In genomic region chr20:63085087-63085861, GRCh38 we compare ENCODE assay signal across 12 cellular contexts.
DNase-seq lines count a peak whose midpoint lies in the region; ATAC-seq, FAIRE-seq and TF ChIP-seq lines count a peak whose summit lies in the region.
"Had no signal": no experiment of that assay in that cellular context is flagged by ENCODE, and none has a peak within 500 bp of the region (broad histone marks: within the 10 kb centered on the region; RNA-seq: fewer than 3 reads in every experiment).

No MANE protein-coding gene starts in this region.

- TF ChIP-seq EP300 in HepG2 (IDR thresholded peaks at IDR 0.05; ENCODE audit: low read depth in 2 of 2, low read length in 2 of 2), result no peak
- TF ChIP-seq EP300 in HepG2 (CRISPR knock-in tag; IDR thresholded peaks at IDR 0.05; ENCODE audit: borderline replicate concordance), result no peak

- DNase-seq in natural killer cell treated with Interleukin-12 subunit alpha and Interleukin-12 subunit beta and Interleukin-15 and Interleukin-18, amount 100 ng/mL, for 72 hours (ENCODE audit: low spot score), result peak; percentile 59
- DNase-seq in natural killer cell (no peak), WTC11 (ENCODE audit: low spot score) (peak; percentile 17), HepG2 (ENCODE audit: low spot score) (no peak), HuH-7 (ENCODE audit: low spot score) (no peak), AG08396 (ENCODE audit: low spot score) (no peak), NCI-H226 (no peak)
- DNase-seq: activated CD4-positive, alpha-beta memory T cell treated with anti-CD3 and anti-CD28 coated beads for 36 hours; stimulated activated naive CD4-positive, alpha-beta T cell had no signal

- H2AFZ ChIP-seq in HepG2 (ENCODE audit: low read length), result no peak overlapping the region

- H4K20me1 ChIP-seq in HepG2 (ENCODE audit: insufficient read depth, low read length), result peaks cover 14% of the 10 kb centered on the region; the same call in 1 of the 2 replicates

- no peaks in the 10 kb centered on the region for H3K9me3 Mint-ChIP-seq in natural killer cell treated with Interleukin-12 subunit alpha and Interleukin-12 subunit beta and Interleukin-15 and Interleukin-18, amount 100 ng/mL, for 72 hours
- no peaks in the 10 kb centered on the region for H3K9me3 Mint-ChIP-seq in natural killer cell
- H3K9me3 Mint-ChIP-seq in WTC11, result no peaks in the 10 kb centered on the region
- H3K9me3 Mint-ChIP-seq: activated naive CD4-positive, alpha-beta T cell treated with anti-CD3 and anti-CD28 coated beads, Interleukin-2, amount 50 U/mL, for 24 hours had no signal

- TF ChIP-seq POLR2A in HepG2 (IDR thresholded peaks at IDR 0.05; ENCODE audit: insufficient read depth in 1 of 2, low read depth in 2 of 2, low read length in 2 of 2), result no peak

- H3K36me3 Mint-ChIP-seq in natural killer cell treated with Interleukin-12 subunit alpha and Interleukin-12 subunit beta and Interleukin-15 and Interleukin-18, amount 100 ng/mL, for 72 hours, result no peaks in the 10 kb centered on the region
- H3K36me3 Mint-ChIP-seq in natural killer cell (no peaks in the 10 kb centered on the region), WTC11 (no peaks in the 10 kb centered on the region)
- H3K36me3 Mint-ChIP-seq: activated CD4-positive, alpha-beta memory T cell treated with anti-CD3 and anti-CD28 coated beads for 36 hours; activated naive CD4-positive, alpha-beta T cell treated with anti-CD3 and anti-CD28 coated beads, Interleukin-2, amount 50 U/mL, for 24 hours had no signal

- H3K9me3 ChIP-seq in HepG2 (ENCODE audit: low read length), result no peaks in the 10 kb centered on the region
- H3K9me3 ChIP-seq: BLaER1 had no signal

- in situ Hi-C loops in HepG2 (cut with HindIII; ENCODE audit: extremely low pct_ligation_motif_present, low pct_unique_long_range_greater_than_20kb), result no loop called here

- WGBS in HepG2 (ENCODE audit: low lambda C conversion rate), result 35% methylated on average over 32 of the region's 36 CpGs

- intact Hi-C loops in natural killer cell (cut with micrococcal nuclease), result no loop called here
- intact Hi-C loops in HepG2 (cut with micrococcal nuclease; ENCODE audit: unreplicated experiment), result no loop called here

- H3K79me2 ChIP-seq in HepG2 (ENCODE audit: insufficient read depth, low read length), result no peaks in the 10 kb centered on the region

- peaks cover 24% of the 10 kb centered on the region for H3K4me1 ChIP-seq in HepG2 (ENCODE audit: insufficient read depth, low read length)

- no peak overlapping the region for H3K9ac ChIP-seq in HepG2 (ENCODE audit: insufficient read depth, low read depth, low read length)
- H3K9ac ChIP-seq: BLaER1, KMS-11 had no signal

- H3K4me2 ChIP-seq in HepG2 (ENCODE audit: low read depth, low read length), result peak overlapping the region; percentile 80
- H3K4me2 ChIP-seq: BLaER1, KMS-11 had no signal

- H3K36me3 ChIP-seq in HepG2 (replicated peaks in 1 of 2; ENCODE audit: control insufficient read depth in 1 of 2, insufficient read depth in 2 of 2, low read length in 2 of 2), result no peaks in the 10 kb centered on the region
- H3K36me3 ChIP-seq: BLaER1 had no signal

- H3K27ac Mint-ChIP-seq in natural killer cell treated with Interleukin-12 subunit alpha and Interleukin-12 subunit beta and Interleukin-15 and Interleukin-18, amount 100 ng/mL, for 72 hours, result no peak overlapping the region
- H3K27ac Mint-ChIP-seq in natural killer cell, result no peak overlapping the region
- H3K27ac Mint-ChIP-seq in WTC11, result no peak overlapping the region
- H3K27ac Mint-ChIP-seq: activated CD4-positive, alpha-beta memory T cell treated with anti-CD3 and anti-CD28 coated beads for 36 hours; activated naive CD4-positive, alpha-beta T cell treated with anti-CD3 and anti-CD28 coated beads, Interleukin-2, amount 50 U/mL, for 24 hours had no signal

- no peaks in the 10 kb centered on the region for H3K4me1 Mint-ChIP-seq in natural killer cell treated with Interleukin-12 subunit alpha and Interleukin-12 subunit beta and Interleukin-15 and Interleukin-18, amount 100 ng/mL, for 72 hours (ENCODE audit: low read depth in 2 of 2)
- H3K4me1 Mint-ChIP-seq in natural killer cell (no peaks in the 10 kb centered on the region), WTC11 (no peaks in the 10 kb centered on the region; the same call in 1 of the 2 replicates)
- H3K4me1 Mint-ChIP-seq: activated naive CD4-positive, alpha-beta T cell treated with anti-CD3 and anti-CD28 coated beads, Interleukin-2, amount 50 U/mL, for 24 hours had no signal

- no peak for FAIRE-seq in HepG2 (lab: Jason Lieb, UNC)

- no TSS peak for BruUV-seq in HepG2 (replicated peaks; lab: Mats Ljungman, UMichigan)

- no peak overlapping the region for H3K4me3 ChIP-seq in HepG2 (replicated peaks in 1 of 3; ENCODE audit: insufficient read depth in 1 of 3, low read depth in 2 of 3, low read length in 3 of 3)
- H3K4me3 ChIP-seq: BLaER1 had no signal

- ATAC-seq in natural killer cell treated with Interleukin-12 subunit alpha and Interleukin-12 subunit beta and Interleukin-15 and Interleukin-18, amount 100 ng/mL, for 72 hours, result no peak
- no peak for ATAC-seq in natural killer cell
- no peak for ATAC-seq in WTC11
- no peak for ATAC-seq in HepG2

- no peak for TF ChIP-seq RAD21 in HepG2 (CRISPR knock-in tag; IDR thresholded peaks at IDR 0.05)

- POLR2A ChIA-PET in WTC11 (lab: Charles Lee) (no interaction called here), HepG2 (lab: Yijun Ruan, JAX) (no interaction called here)

- peaks cover 0 to 2% of the 10 kb centered on the region in 2 donors for H3K27me3 Mint-ChIP-seq in natural killer cell treated with Interleukin-12 subunit alpha and Interleukin-12 subunit beta and Interleukin-15 and Interleukin-18, amount 100 ng/mL, for 72 hours
- H3K27me3 Mint-ChIP-seq in natural killer cell (ENCODE audit: low read depth in 2 of 2) (peaks cover 2 to 9% of the 10 kb centered on the region in 2 donors), WTC11 (ENCODE audit: low read depth) (peaks cover under 1% of the 10 kb centered on the region; the same call in 1 of the 2 replicates)

- peaks cover 36 to 77% of the 10 kb centered on the region in 2 experiments for H3K27me3 ChIP-seq in HepG2 (ENCODE audit: control insufficient read depth in 1 of 2, insufficient read depth in 2 of 2, low read length in 2 of 2)

- CTCF ChIA-PET in WTC11 (lab: Charles Lee) (interaction anchor here (0.7 to 2.6 kb wide), 4 partner anchors 19 to 87 kb away, joined by 3 to 8 read pairs (median 5); no protein-coding TSS in a partner anchor), HepG2 (lab: Yijun Ruan, JAX; ENCODE audit: low intra/inter-chr PET ratio, low total read pairs) (no interaction called here)

- no peak overlapping the region for H3K4me3 Mint-ChIP-seq in natural killer cell treated with Interleukin-12 subunit alpha and Interleukin-12 subunit beta and Interleukin-15 and Interleukin-18, amount 100 ng/mL, for 72 hours
- H3K4me3 Mint-ChIP-seq in natural killer cell, result no peak overlapping the region
- no peak overlapping the region for H3K4me3 Mint-ChIP-seq in WTC11
- H3K4me3 Mint-ChIP-seq: activated CD4-positive, alpha-beta memory T cell treated with anti-CD3 and anti-CD28 coated beads for 36 hours; activated naive CD4-positive, alpha-beta T cell treated with anti-CD3 and anti-CD28 coated beads, Interleukin-2, amount 50 U/mL, for 24 hours had no signal

- TF ChIP-seq CTCF in natural killer cell (IDR thresholded peaks at IDR 0.05) (no peak), WTC11 (IDR thresholded peaks at IDR 0.05) (no peak), HepG2 (CRISPR knock-in tag; IDR thresholded peaks at IDR 0.05) (no peak)

- H3K27ac ChIP-seq in HepG2 (ENCODE audit: extremely low read length, insufficient read depth, low read length), result no peak overlapping the region
- H3K27ac ChIP-seq: BLaER1, KMS-11 had no signal

TF ChIP-seq in WTC11, 78 proteins besides CTCF, POLR2A, EP300 and RAD21 (continues in another document):
- no peak for TF ChIP-seq ERG (CRISPR knock-in tag; IDR thresholded peaks at IDR 0.05)

TF ChIP-seq in HepG2, 621 proteins besides CTCF, POLR2A, EP300 and RAD21 (continues in another document):
- no peak for TF ChIP-seq ZNF281 (CRISPR knock-in tag; IDR thresholded peaks at IDR 0.05; ENCODE audit: borderline replicate concordance)
- TF ChIP-seq GABPB1 (CRISPR knock-in tag; IDR thresholded peaks at IDR 0.05), result peak; percentile 20; the same call in 1 of the 2 replicates
- peak; percentile 65 for TF ChIP-seq ATF7 (IDR thresholded peaks at IDR 0.05)
- no peak for TF ChIP-seq ATF7 (CRISPR knock-in tag; IDR thresholded peaks at IDR 0.05)
- no peak for TF ChIP-seq TSC22D2 (CRISPR knock-in tag; IDR thresholded peaks at IDR 0.05; ENCODE audit: borderline replicate concordance)
- no peak for TF ChIP-seq ZSCAN9 (CRISPR knock-in tag; IDR thresholded peaks at IDR 0.05; ENCODE audit: borderline replicate concordance)
- TF ChIP-seq SATB2 (CRISPR knock-in tag; IDR thresholded peaks at IDR 0.05), result no peak

Comparison
In these comparisons a context has a peak if more than half of its experiments do, and no peak if none do; other contexts are left out.
1. DNase-seq: peak in natural killer cell treated with Interleukin-12 subunit alpha and Interleukin-12 subunit beta and Interleukin-15 and Interleukin-18, amount 100 ng/mL, for 72 hours (single experiment) and WTC11 (single experiment); none in natural killer cell (single experiment), HepG2 (single experiment), HuH-7 (single experiment), AG08396 (single experiment) and NCI-H226 (single experiment).